ENCODE assay signal across 16 cellular contexts in the genomic region with DNA sequence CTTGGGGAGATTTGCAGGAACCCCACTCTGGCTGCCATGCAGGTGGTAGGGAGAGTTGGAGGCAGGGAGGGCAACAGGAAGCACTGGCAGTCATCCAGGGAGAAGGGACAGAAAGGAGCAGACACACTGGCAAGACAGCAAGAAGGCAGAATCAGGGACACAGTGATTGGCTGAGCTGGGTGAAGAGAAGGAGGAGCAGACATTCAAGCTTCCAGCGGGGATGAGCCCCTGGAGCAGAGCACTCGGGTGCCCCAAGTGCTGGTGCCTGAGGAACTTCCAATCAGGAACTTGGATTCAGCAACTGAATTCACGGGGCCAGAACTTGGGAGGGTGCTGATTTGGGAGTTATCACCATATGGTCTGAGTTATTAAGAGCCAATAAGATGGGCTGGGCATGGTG. TPM values are rescaled to one million over a fixed set of nuclear protein-coding genes. Genes with fewer than 3 reads are reported as not detected.
A peak's percentile ranks its signal among the peaks of the same experiment; 100 is the strongest.
DNase-seq lines count a peak whose midpoint lies in the region; ATAC-seq and TF ChIP-seq lines count a peak whose summit lies in the region.
"Had no signal": no experiment of that assay in that cellular context is flagged by ENCODE, and none has a peak within 500 bp of the region (broad histone marks: within the 10 kb centered on the region; RNA-seq: fewer than 3 reads in every experiment).

No MANE protein-coding gene starts in this region.

- peak overlapping the region; percentile 28; the same call in 1 of the 2 replicates for H4K5ac ChIP-seq in IMR-90 (ENCODE audit: low read depth, low read length)

- peak overlapping the region; percentile 29 for H3K14ac ChIP-seq in IMR-90 (replicated peaks; ENCODE audit: low read depth, low read length)

- BruUV-seq in IMR-90 (replicated peaks; lab: Mats Ljungman, UMichigan): no TSS peak

- peaks cover 0 to 63% of the 10 kb centered on the region in 2 experiments; a peak in 2 of 4 replicates for H3K79me1 ChIP-seq in IMR-90 (ENCODE audit: low read depth in 1 of 2, low read length in 2 of 2)

- H3K9ac ChIP-seq in IMR-90 (ENCODE audit: low read depth, low read length): no peak overlapping the region

- H2BK5ac ChIP-seq in IMR-90 (ENCODE audit: low read depth, low read length, poor library complexity, severe bottlenecking): peak overlapping the region; percentile 32

- H3K27me3 ChIP-seq in IMR-90 (ENCODE audit: control insufficient read depth, insufficient read depth, low read length): no peaks in the 10 kb centered on the region
- H3K27me3 ChIP-seq: esophagus muscularis mucosa had no signal

- H2BK20ac ChIP-seq in IMR-90 (ENCODE audit: low read depth, low read length): peak overlapping the region; percentile 88

- H3K4me2 ChIP-seq in IMR-90 (ENCODE audit: low read depth, low read length): no peak overlapping the region

- no peaks in the 10 kb centered on the region for H3K36me3 Mint-ChIP-seq in natural killer cell treated with Interleukin-12 subunit alpha and Interleukin-12 subunit beta and Interleukin-15 and Interleukin-18, amount 100 ng/mL, for 72 hours
- H3K36me3 Mint-ChIP-seq in natural killer cell (no peaks in the 10 kb centered on the region), chondrocyte (ENCODE audit: low read depth) (no peaks in the 10 kb centered on the region), T-helper 17 cell (ENCODE audit: low read depth) (no peaks in the 10 kb centered on the region)
- H3K36me3 Mint-ChIP-seq in naive thymus-derived CD8-positive, alpha-beta T cell: no peaks in the 10 kb centered on the region
- H3K36me3 Mint-ChIP-seq: activated naive CD8-positive, alpha-beta T cell had no signal

- H4K8ac ChIP-seq in IMR-90 (ENCODE audit: low read depth in 2 of 2, low read length in 2 of 2): peak overlapping the region; percentile 37 to 78; a peak in 1 of 4 replicates

- intact Hi-C loops in natural killer cell (cut with micrococcal nuclease) (no loop called here), IMR-90 (cut with micrococcal nuclease) (no loop called here)

- TF ChIP-seq RAD21 in IMR-90 (IDR thresholded peaks at IDR 0.05; ENCODE audit: low read length): no peak

- H2AK5ac ChIP-seq in IMR-90 (ENCODE audit: low read depth, low read length): peak overlapping the region; percentile 98

- no peak for ATAC-seq in natural killer cell treated with Interleukin-12 subunit alpha and Interleukin-12 subunit beta and Interleukin-15 and Interleukin-18, amount 100 ng/mL, for 72 hours
- no peak for ATAC-seq in natural killer cell
- ATAC-seq in IMR-90 (ENCODE audit: low read depth): no peak
- ATAC-seq in naive thymus-derived CD8-positive, alpha-beta T cell: no peak
- ATAC-seq in T-helper 17 cell: no peak
- ATAC-seq: right lobe of liver had no signal

- CTCF ChIA-PET in IMR-90 (lab: Yijun Ruan, JAX): no interaction called here

- H2AK9ac ChIP-seq in IMR-90 (replicated peaks; ENCODE audit: low read depth, low read length, poor library complexity): peak overlapping the region; percentile 44

- no peak overlapping the region for H3K4me3 ChIP-seq in IMR-90 (ENCODE audit: insufficient read depth, low read depth, low read length)
- H3K4me3 ChIP-seq: esophagus muscularis mucosa, right lobe of liver had no signal

- H3K27me3 Mint-ChIP-seq in natural killer cell treated with Interleukin-12 subunit alpha and Interleukin-12 subunit beta and Interleukin-15 and Interleukin-18, amount 100 ng/mL, for 72 hours: no peaks in the 10 kb centered on the region
- H3K27me3 Mint-ChIP-seq in natural killer cell (ENCODE audit: low read depth in 2 of 2): peaks cover 0 to 10% of the 10 kb centered on the region in 2 donors
- H3K27me3 Mint-ChIP-seq in chondrocyte (ENCODE audit: low read depth): no peaks in the 10 kb centered on the region
- H3K27me3 Mint-ChIP-seq in naive thymus-derived CD8-positive, alpha-beta T cell: peaks cover 5 to 27% (median 16%) of the 10 kb centered on the region in 5 donors
- peaks cover 29% of the 10 kb centered on the region for H3K27me3 Mint-ChIP-seq in T-helper 17 cell
- H3K27me3 Mint-ChIP-seq: activated CD4-positive, alpha-beta T cell treated with anti-CD3 and anti-CD28 coated beads, Interleukin-2, amount 10 ng/mL, durations not matched to agents 24 days and 14 days had no signal

- H3K36me3 ChIP-seq in IMR-90 (ENCODE audit: control insufficient read depth, insufficient read depth, low read length): no peaks in the 10 kb centered on the region
- H3K36me3 ChIP-seq: esophagus muscularis mucosa, right lobe of liver had no signal

- no CpG with 5 or more reads among the region's 3 CpGs for WGBS in IMR-90 (ENCODE audit: extremely low coverage in 2 of 2, insufficient read length in 1 of 2), 2 experiments

- H3K27ac ChIP-seq in IMR-90 (ENCODE audit: insufficient read depth, low read length): no peak overlapping the region; the same call in 1 of the 2 replicates
- H3K27ac ChIP-seq: esophagus muscularis mucosa, right lobe of liver had no signal

- TF ChIP-seq POLR2A in IMR-90 (IDR thresholded peaks at IDR 0.05; ENCODE audit: low read depth, low read length): no peak

- TF ChIP-seq CTCF in natural killer cell (IDR thresholded peaks at IDR 0.05) (no peak), IMR-90 (conservative IDR thresholded peaks at IDR 0.05; ENCODE audit: low read depth, low read length) (no peak), chondrocyte (IDR thresholded peaks at IDR 0.05) (no peak)

- H2AFZ ChIP-seq in IMR-90 (replicated peaks; ENCODE audit: low read length, poor library complexity): no peak overlapping the region

- peak overlapping the region; percentile 16; the same call in 1 of the 2 replicates for H3K56ac ChIP-seq in IMR-90 (ENCODE audit: extremely low read depth, insufficient read depth, low read length)

- H3K4me1 ChIP-seq in IMR-90 (ENCODE audit: control insufficient read depth, insufficient read depth, low read length): peaks cover 44% of the 10 kb centered on the region
- H3K4me1 ChIP-seq: right lobe of liver had no signal

- peaks cover 69% of the 10 kb centered on the region for H3K9me1 ChIP-seq in IMR-90 (ENCODE audit: insufficient read depth, low read length)

- H3K4me1 Mint-ChIP-seq in natural killer cell treated with Interleukin-12 subunit alpha and Interleukin-12 subunit beta and Interleukin-15 and Interleukin-18, amount 100 ng/mL, for 72 hours (ENCODE audit: low read depth in 2 of 2): peaks cover 43 to 44% of the 10 kb centered on the region in 2 donors
- H3K4me1 Mint-ChIP-seq in natural killer cell: no peaks in the 10 kb centered on the region
- peaks cover 69% of the 10 kb centered on the region for H3K4me1 Mint-ChIP-seq in chondrocyte (ENCODE audit: low read depth)
- H3K4me1 Mint-ChIP-seq in naive thymus-derived CD8-positive, alpha-beta T cell: peaks cover 0 to 9% (median 0%) of the 10 kb centered on the region in 4 donors
- H3K4me1 Mint-ChIP-seq in T-helper 17 cell: peaks cover 15% of the 10 kb centered on the region

- H3K18ac ChIP-seq in IMR-90 (ENCODE audit: low read depth, low read length): peak overlapping the region; percentile 29; the same call in 1 of the 2 replicates

- H4K91ac ChIP-seq in IMR-90 (ENCODE audit: insufficient read depth, low read depth, low read length): peak overlapping the region; percentile 95

- H3K9me3 Mint-ChIP-seq in natural killer cell treated with Interleukin-12 subunit alpha and Interleukin-12 subunit beta and Interleukin-15 and Interleukin-18, amount 100 ng/mL, for 72 hours: no peaks in the 10 kb centered on the region
- H3K9me3 Mint-ChIP-seq in natural killer cell (no peaks in the 10 kb centered on the region), chondrocyte (ENCODE audit: low read depth) (no peaks in the 10 kb centered on the region)
- no peaks in the 10 kb centered on the region for H3K9me3 Mint-ChIP-seq in naive thymus-derived CD8-positive, alpha-beta T cell
- H3K9me3 Mint-ChIP-seq: activated CD4-positive, alpha-beta T cell treated with anti-CD3 and anti-CD28 coated beads, Interleukin-2, amount 10 ng/mL, durations not matched to agents 24 days and 14 days had no signal

- H4K20me1 ChIP-seq in IMR-90 (ENCODE audit: insufficient read depth, low read length): no peaks in the 10 kb centered on the region

- no peak for DNase-seq in natural killer cell treated with Interleukin-12 subunit alpha and Interleukin-12 subunit beta and Interleukin-15 and Interleukin-18, amount 100 ng/mL, for 72 hours (ENCODE audit: low spot score)
- no peak for DNase-seq in natural killer cell
- DNase-seq in IMR-90: no peak
- DNase-seq in chondrocyte (ENCODE audit: low spot score): peak; percentile 50
- DNase-seq in naive thymus-derived CD8-positive, alpha-beta T cell: no peak
- DNase-seq in T-helper 17 cell: no peak
- DNase-seq in NCI-H82 (lab: John Stamatoyannopoulos, UW): no peak
- no peak for DNase-seq in NCI-H187 (lab: John Stamatoyannopoulos, UW)
- DNase-seq: activated CD4-positive, alpha-beta T cell treated with anti-CD3 and anti-CD28 coated beads, Interleukin-2, amount 10 ng/mL, durations not matched to agents 24 days and 14 days; dermis blood vessel endothelial cell; midbrain; occipital lobe had no signal

- dilution Hi-C loops in IMR-90 (cut with HindIII; ENCODE audit: low sequenced_read_pairs, unreplicated experiment): no loop called here

- peak overlapping the region; percentile 21 for H3K4me3 Mint-ChIP-seq in natural killer cell treated with Interleukin-12 subunit alpha and Interleukin-12 subunit beta and Interleukin-15 and Interleukin-18, amount 100 ng/mL, for 72 hours
- no peak overlapping the region for H3K4me3 Mint-ChIP-seq in natural killer cell
- no peak overlapping the region for H3K4me3 Mint-ChIP-seq in chondrocyte (ENCODE audit: unreplicated experiment)
- no peak overlapping the region for H3K4me3 Mint-ChIP-seq in naive thymus-derived CD8-positive, alpha-beta T cell
- H3K4me3 Mint-ChIP-seq in T-helper 17 cell: no peak overlapping the region
- H3K4me3 Mint-ChIP-seq: activated CD4-positive, alpha-beta T cell treated with anti-CD3 and anti-CD28 coated beads, Interleukin-2, amount 10 ng/mL, durations not matched to agents 24 days and 14 days; activated naive CD8-positive, alpha-beta T cell had no signal

- H2BK15ac ChIP-seq in IMR-90 (ENCODE audit: low read depth, low read length): peak overlapping the region; percentile 93; the same call in 2 of the 3 replicates

- H2BK120ac ChIP-seq in IMR-90 (ENCODE audit: low read depth, low read length): peak overlapping the region; percentile 98

- in situ Hi-C loops in IMR-90 (cut with MboI; ENCODE audit: low sequenced_read_pairs): no loop called here

- H3K27ac Mint-ChIP-seq in natural killer cell treated with Interleukin-12 subunit alpha and Interleukin-12 subunit beta and Interleukin-15 and Interleukin-18, amount 100 ng/mL, for 72 hours: peak overlapping the region in 1 of 2 donors; percentile 9
- no peak overlapping the region for H3K27ac Mint-ChIP-seq in natural killer cell
- H3K27ac Mint-ChIP-seq in chondrocyte (ENCODE audit: unreplicated experiment): no peak overlapping the region
- no peak overlapping the region for H3K27ac Mint-ChIP-seq in naive thymus-derived CD8-positive, alpha-beta T cell
- no peak overlapping the region for H3K27ac Mint-ChIP-seq in T-helper 17 cell
- H3K27ac Mint-ChIP-seq: activated naive CD8-positive, alpha-beta T cell had no signal

- H3K4ac ChIP-seq in IMR-90 (ENCODE audit: low read depth, low read length): peak overlapping the region; percentile 96

- POLR2A ChIA-PET in IMR-90 (lab: Charles Lee; ENCODE audit: unreplicated experiment): interaction anchor here (0.7 kb wide), 1 partner anchor 103 kb away, joined by 9 read pairs; no protein-coding TSS in a partner anchor
- POLR2A ChIA-PET in naive thymus-derived CD8-positive, alpha-beta T cell (lab: Charles Lee): no interaction called here

- H3K23ac ChIP-seq in IMR-90 (ENCODE audit: low read depth, low read length): 0 out of 2 replicates have a peak overlapping the region, but pooled peaks have one; percentile 5

- H3K9me3 ChIP-seq in IMR-90 (ENCODE audit: control insufficient read depth, insufficient read depth, low read length) (no peaks in the 10 kb centered on the region), T-helper 17 cell (ENCODE audit: control insufficient read depth, low read length, poor library complexity, severe bottlenecking) (no peaks in the 10 kb centered on the region)
- H3K9me3 ChIP-seq: esophagus muscularis mucosa, right lobe of liver had no signal

RNA-seq across cellular contexts. Expression of a gene that starts 6.3 kb away (rescaled TPM):
- total RNA-seq in natural killer cell treated with Interleukin-12 subunit alpha and Interleukin-12 subunit beta and Interleukin-15 and Interleukin-18, amount 100 ng/mL, for 72 hours: 10 to 100 TPM; 13.7 to 13.9 TPM
- total RNA-seq in natural killer cell (1 to 10 TPM in 2 of 3 donors, under 1 TPM in 1; 0.47 to 2.8 (median 1.4) TPM), IMR-90 (2012; rRNA removed) (78.0 and 80.0 TPM in 2 replicates), chondrocyte (85.8 to 236 TPM (median 216 TPM) in 3 replicates), T-helper 17 cell (10 to 100 TPM in 1 of 2 donors, 1 to 10 TPM in 1; 8.0 to 10.6 TPM)
- polyA plus RNA-seq in IMR-90 (2012; rRNA removed): 202 and 213 TPM in 2 replicates
- polyA plus RNA-seq in IMR-90 (2012; cell fraction: cytosol; rRNA removed): 91.6 and 164 TPM in 2 replicates
- polyA plus RNA-seq in IMR-90 (2012; cell fraction: nucleus; rRNA removed; ENCODE audit: low replicate concordance): 230 and 543 TPM in 2 replicates
- 1 to 10 TPM; 8.0 to 8.5 TPM for total RNA-seq in naive thymus-derived CD8-positive, alpha-beta T cell
- 1 to 10 TPM in 2 of 3 donors, under 1 TPM in 1; 0.40 to 1.5 (median 1.4) TPM for polyA plus RNA-seq in naive thymus-derived CD8-positive, alpha-beta T cell

RNA-seq across cellular contexts. Expression of a gene that starts 45.5 kb away (rescaled TPM):
- total RNA-seq in natural killer cell treated with Interleukin-12 subunit alpha and Interleukin-12 subunit beta and Interleukin-15 and Interleukin-18, amount 100 ng/mL, for 72 hours: 10 to 100 TPM; 11.8 to 13.7 TPM
- 10 to 100 TPM; 23.2 to 32.9 (median 23.6) TPM for total RNA-seq in natural killer cell
- 26.7 and 38.0 TPM in 2 replicates for total RNA-seq in IMR-90 (2012; rRNA removed)
- polyA plus RNA-seq in IMR-90 (2012; rRNA removed): 104 and 113 TPM in 2 replicates
- 45.0 and 131 TPM in 2 replicates for polyA plus RNA-seq in IMR-90 (2012; cell fraction: cytosol; rRNA removed)
- polyA plus RNA-seq in IMR-90 (2012; cell fraction: nucleus; rRNA removed; ENCODE audit: low replicate concordance): 71.2 and 130 TPM in 2 replicates
- total RNA-seq in chondrocyte: 28.9 to 38.0 TPM (median 31.1 TPM) in 3 replicates
- total RNA-seq in naive thymus-derived CD8-positive, alpha-beta T cell: 10 to 100 TPM; 44.4 to 45.3 TPM
- 10 to 100 TPM; 27.9 to 47.4 (median 40.4) TPM for polyA plus RNA-seq in naive thymus-derived CD8-positive, alpha-beta T cell
- total RNA-seq in T-helper 17 cell: 10 to 100 TPM; 19.9 to 20.9 TPM

RNA-seq across cellular contexts. Expression of a gene that starts 54.6 kb away (rescaled TPM):
- total RNA-seq in natural killer cell treated with Interleukin-12 subunit alpha and Interleukin-12 subunit beta and Interleukin-15 and Interleukin-18, amount 100 ng/mL, for 72 hours: not detected
- not detected for total RNA-seq in natural killer cell
- not detected in 2 replicates for total RNA-seq in IMR-90 (2012; rRNA removed)
- polyA plus RNA-seq in IMR-90 (2012; rRNA removed): not detected in 2 replicates
- not detected in 2 replicates for polyA plus RNA-seq in IMR-90 (2012; cell fraction: cytosol; rRNA removed)
- polyA plus RNA-seq in IMR-90 (2012; cell fraction: nucleus; rRNA removed; ENCODE audit: low replicate concordance): not detected in 2 replicates
- 0.10 TPM in 1 of 3 replicates, not detected in the others for total RNA-seq in chondrocyte
- under 1 TPM in 1 of 2 experiments, not detected in 1; 0.18 TPM for total RNA-seq in naive thymus-derived CD8-positive, alpha-beta T cell
- under 1 TPM; 0.09 to 0.32 (median 0.26) TPM for polyA plus RNA-seq in naive thymus-derived CD8-positive, alpha-beta T cell
- total RNA-seq in T-helper 17 cell: not detected
- total RNA-seq: dermis blood vessel endothelial cell, occipital lobe, right lobe of liver, SK-MEL-5 had no signal
